ENCODE assay signal across 22 cellular contexts in genomic region chr18:25646971-25647370, GRCh38.
A peak's percentile ranks its signal among the peaks of the same experiment; 100 is the strongest.
DNase-seq lines count a peak whose midpoint lies in the region; ATAC-seq and TF ChIP-seq lines count a peak whose summit lies in the region.
"Had no signal": no experiment of that assay in that cellular context is flagged by ENCODE, and none has a peak within 500 bp of the region (broad histone marks: within the 10 kb centered on the region; RNA-seq: fewer than 3 reads in every experiment).

No MANE protein-coding gene starts in this region.

- TF ChIP-seq CTCF in cardiac fibroblast (IDR thresholded peaks at IDR 0.05; ENCODE audit: low read depth, low read length) = no peak

- peak; percentile 9 for DNase-seq in AG08396 (ENCODE audit: low spot score)
- DNase-seq in HCEC 1CT = peak; percentile 78
- DNase-seq in cardiac fibroblast (ENCODE audit: low read depth in 2 of 2) = peak; percentile 34 to 45
- peak; percentile 20 to 32 (median 28) for DNase-seq in immature natural killer cell
- DNase-seq in NCI-H2107 (lab: John Stamatoyannopoulos, UW) = no peak
- DNase-seq: activated CD4-positive, alpha-beta T cell treated with anti-CD3 and anti-CD28 coated beads for 48 hours; effector CD8-positive, alpha-beta T cell; heart left ventricle; NCI-H1417 treated with DMSO at 0.1 percent for 48 hours; nephron progenitor cell; T-helper 17 cell had no signal

- H3K9me3 Mint-ChIP-seq in immature natural killer cell = peaks cover 0 to 5% (median 0%) of the 10 kb centered on the region in 6 donors
- H3K9me3 Mint-ChIP-seq: activated T-helper 17 cell treated with anti-CD3 and anti-CD28 coated beads, Interleukin-2, amount 50 U/mL, for 72 hours; nephron progenitor cell had no signal

- ATAC-seq in GM18868 (IDR thresholded peaks at IDR 0.05; ENCODE audit: unreplicated experiment) (no peak), GM21390 (IDR thresholded peaks at IDR 0.05; ENCODE audit: unreplicated experiment) (no peak), HG02938 (IDR thresholded peaks at IDR 0.05; ENCODE audit: unreplicated experiment) (no peak)
- ATAC-seq: activated naive CD4-positive, alpha-beta T cell treated with anti-CD3 and anti-CD28 coated beads, Interleukin-2, amount 50 U/mL, for 72 hours; activated T-helper 17 cell treated with anti-CD3 and anti-CD28 coated beads, Interleukin-2, amount 50 U/mL, for 72 hours; esophagus mucosa; heart left ventricle; HepG2; left lobe of liver; T-helper 17 cell had no signal

- H3K4me3 Mint-ChIP-seq in immature natural killer cell = peak overlapping the region; percentile 18 to 85 (median 60)
- H3K4me3 Mint-ChIP-seq: activated T-helper 17 cell treated with anti-CD3 and anti-CD28 coated beads, Interleukin-2, amount 50 U/mL, for 72 hours; brain; CD14-positive monocyte; nephron progenitor cell; T-helper 17 cell had no signal

- H3K27ac Mint-ChIP-seq in immature natural killer cell = peak overlapping the region in 5 of 6 donors; percentile 36 to 77 (median 60)
- H3K27ac Mint-ChIP-seq: activated naive CD4-positive, alpha-beta T cell treated with anti-CD3 and anti-CD28 coated beads, Interleukin-2, amount 50 U/mL, for 72 hours; activated T-helper 17 cell treated with anti-CD3 and anti-CD28 coated beads, Interleukin-2, amount 50 U/mL, for 72 hours; brain; CD14-positive monocyte; nephron progenitor cell; T-helper 17 cell had no signal

- H3K4me3 ChIP-seq in cardiac fibroblast (replicated peaks in 1 of 2; ENCODE audit: low read depth in 2 of 2, low read length in 2 of 2) = no peak overlapping the region
- H3K4me3 ChIP-seq: heart left ventricle, suprapubic skin had no signal

- peaks cover 0 to 12% (median 0%) of the 10 kb centered on the region in 3 donors for H3K27me3 Mint-ChIP-seq in immature natural killer cell (ENCODE audit: low read depth in 3 of 3)
- H3K27me3 Mint-ChIP-seq: activated T-helper 17 cell treated with anti-CD3 and anti-CD28 coated beads, Interleukin-2, amount 50 U/mL, for 72 hours; T-helper 17 cell had no signal

- no peaks in the 10 kb centered on the region for H3K36me3 Mint-ChIP-seq in immature natural killer cell
- H3K36me3 Mint-ChIP-seq: activated naive CD4-positive, alpha-beta T cell treated with anti-CD3 and anti-CD28 coated beads, Interleukin-2, amount 50 U/mL, for 72 hours; brain; CD14-positive monocyte had no signal

- peaks cover 29 to 33% of the 10 kb centered on the region in 2 donors for H3K4me1 Mint-ChIP-seq in immature natural killer cell
- H3K4me1 Mint-ChIP-seq: activated T-helper 17 cell treated with anti-CD3 and anti-CD28 coated beads, Interleukin-2, amount 50 U/mL, for 72 hours; CD14-positive monocyte; T-helper 17 cell had no signal
